ENCODE assay signal across 1 cellular context in the genomic region with DNA sequence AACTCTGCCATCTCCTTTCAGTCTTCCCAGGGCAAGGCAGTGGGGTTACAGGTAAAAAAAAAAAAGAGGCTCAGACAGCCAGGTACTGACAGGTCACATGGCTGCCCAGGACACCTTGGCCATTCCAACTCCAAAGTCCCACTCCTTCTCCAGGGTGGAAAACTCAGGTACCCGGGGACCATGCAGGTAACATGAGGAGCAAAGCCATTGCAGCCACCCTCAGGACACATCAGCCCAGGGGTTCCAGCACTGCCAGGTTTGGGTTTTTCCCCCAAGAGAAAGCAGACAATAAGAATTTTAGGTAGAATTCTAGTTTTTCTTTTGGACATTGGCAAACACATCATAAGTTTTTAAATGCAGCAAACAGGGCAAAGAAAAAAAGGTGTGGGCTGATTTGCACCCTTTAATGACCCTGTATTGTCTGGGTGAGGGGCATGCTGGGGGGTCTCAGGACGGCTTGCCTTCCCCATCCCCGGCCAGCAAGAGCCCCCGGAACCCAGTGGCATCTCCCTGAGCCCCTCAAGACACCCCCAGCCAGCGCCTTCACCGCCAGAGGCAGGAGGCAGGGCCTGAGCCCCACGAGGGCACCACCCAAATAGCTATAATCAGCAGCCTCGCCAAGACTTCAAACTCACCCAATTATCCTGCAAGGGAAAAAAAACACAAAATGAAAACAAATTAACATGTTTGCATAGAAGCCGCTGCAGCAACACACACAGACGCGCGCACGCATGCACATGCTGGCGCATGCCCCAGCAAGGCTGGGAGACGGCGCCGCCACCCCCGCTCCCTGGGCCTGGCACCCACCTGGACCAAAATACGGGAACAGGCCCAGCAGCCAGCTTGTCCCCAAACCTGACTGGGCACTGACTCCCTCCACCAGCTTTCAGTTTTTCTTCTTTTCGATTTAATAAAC.
TF ChIP-seq lines count a peak whose summit lies in the region.

No MANE protein-coding gene starts in this region.

TF ChIP-seq in H1, 55 proteins besides CTCF, POLR2A, EP300 and RAD21:
- no peak for TF ChIP-seq YY1 (IDR thresholded peaks at IDR 0.05; ENCODE audit: low read depth, low read length)
- no peak for TF ChIP-seq TCF12 (IDR thresholded peaks at IDR 0.05; ENCODE audit: low read depth, low read length)
- TF ChIP-seq CBX5 (IDR thresholded peaks at IDR 0.05; ENCODE audit: low read depth, low read length), result no peak
- TF ChIP-seq JUN (IDR thresholded peaks at IDR 0.05; ENCODE audit: low read depth, low read length), result no peak
- TF ChIP-seq FOSL1 (IDR thresholded peaks at IDR 0.05; ENCODE audit: insufficient read depth, low read depth, low read length), result no peak
- TF ChIP-seq POU5F1 (IDR thresholded peaks at IDR 0.05; ENCODE audit: low read depth, low read length), result no peak
- TF ChIP-seq JUND (IDR thresholded peaks at IDR 0.05; ENCODE audit: low read length), result no peak
- no peak for TF ChIP-seq CREB1 (IDR thresholded peaks at IDR 0.05)
- TF ChIP-seq BACH1 (IDR thresholded peaks at IDR 0.05; ENCODE audit: low read length), result no peak
- TF ChIP-seq SUZ12 (IDR thresholded peaks at IDR 0.05; ENCODE audit: low read length), result no peak
- no peak for TF ChIP-seq RFX5 (IDR thresholded peaks at IDR 0.05; ENCODE audit: borderline replicate concordance, low read depth, low read length)
- TF ChIP-seq PHF8 (conservative IDR thresholded peaks at IDR 0.05; ENCODE audit: low read depth, low read length), result no peak
- TF ChIP-seq EGR1 (IDR thresholded peaks at IDR 0.05; ENCODE audit: borderline replicate concordance, low read depth, low read length), result no peak
- no peak for TF ChIP-seq SP2 (IDR thresholded peaks at IDR 0.05; ENCODE audit: low read length)
- TF ChIP-seq ZNF274 (IDR thresholded peaks at IDR 0.05; ENCODE audit: borderline replicate concordance, extremely low read depth, low read length), result no peak
- TF ChIP-seq TEAD4 (IDR thresholded peaks at IDR 0.05; ENCODE audit: low read depth, low read length), result no peak
